Comparison of ENCODE assay signal across 8 cellular contexts in genomic region chr4:70735915-70736314, GRCh38. TPM values are rescaled to one million over a fixed set of nuclear protein-coding genes. Genes with fewer than 3 reads are reported as not detected.
DNase-seq lines count a peak whose midpoint lies in the region; ATAC-seq and FAIRE-seq lines count a peak whose summit lies in the region.
"Not testable (repeated sequence)": the region's sequence is repeated elsewhere in the genome, so short reads cannot be mapped to it uniquely, and the experiment has no call there.

No MANE protein-coding gene starts in this region.

- not testable (repeated sequence) for H3K27me3 Mint-ChIP-seq in immature natural killer cell (ENCODE audit: low read depth in 3 of 3)

- FAIRE-seq in GM19239 (lab: Jason Lieb, UNC): peak; percentile 80

- peak overlapping the region; percentile 73 to 90 (median 86) for H3K27ac Mint-ChIP-seq in immature natural killer cell

- H3K9me3 ChIP-seq in BLaER1, MG63: not testable (repeated sequence)

- ATAC-seq in sciatic nerve: peak; percentile 55

- not testable (repeated sequence) for H3K27me3 ChIP-seq in BLaER1, MG63

- not testable (repeated sequence) for H3K36me3 ChIP-seq in BLaER1, MG63

- H3K27ac ChIP-seq in BLaER1: peak overlapping the region; percentile 51; the same call in 1 of the 2 replicates

- DNase-seq in GM19239 (ENCODE audit: insufficient read length, low spot score); sciatic nerve (ENCODE audit: low spot score): not testable (repeated sequence)
- peak; percentile 50 for DNase-seq in MG63
- DNase-seq in SK-MEL-5 (ENCODE audit: low read depth, low spot score): peak; percentile 68
- DNase-seq in activated T-cell treated with anti-CD3 and anti-CD28 coated beads for 4 hours: peak; percentile 14
- peak; percentile 62 for DNase-seq in dermis blood vessel endothelial cell
- DNase-seq in immature natural killer cell: peak; percentile 12 to 40 (median 37)

- not testable (repeated sequence) for H3K36me3 Mint-ChIP-seq in immature natural killer cell

- not testable (repeated sequence) for H3K9me3 Mint-ChIP-seq in immature natural killer cell

- not testable (repeated sequence) for H3K4me3 ChIP-seq in BLaER1, MG63

- peak overlapping the region; percentile 88 for H3K4me2 ChIP-seq in BLaER1

- peaks cover 62% of the 10 kb centered on the region for H3K4me1 ChIP-seq in BLaER1

- H3K4me1 Mint-ChIP-seq in immature natural killer cell: peaks cover 37 to 44% of the 10 kb centered on the region in 2 donors

- H4K20me1 ChIP-seq in BLaER1: not testable (repeated sequence)

- H3K4me3 Mint-ChIP-seq in immature natural killer cell: peak overlapping the region; percentile 64 to 80 (median 69)

- H3K9ac ChIP-seq in BLaER1: not testable (repeated sequence)

- intact Hi-C loops in sciatic nerve (cut with DNase I): not testable (repeated sequence)

- in situ Hi-C loops in SK-MEL-5 (cut with HindIII; ENCODE audit: low pct_unique_long_range_greater_than_20kb, low sequenced_read_pairs): not testable (repeated sequence)

RNA-seq across cellular contexts. Expression of gene RUFY3, which starts 14.2 kb away (rescaled TPM):
- 7.8 and 38.6 TPM in 2 replicates for total RNA-seq in MG63 (2014; rRNA removed; shearing (Covaris generic); ENCODE audit: low replicate concordance)
- 25.7 and 28.3 TPM in 2 replicates for total RNA-seq in SK-MEL-5 (2014; rRNA removed; shearing (Covaris generic))
- polyA plus RNA-seq in SK-MEL-5 (2015; cell fraction: cytosol; rRNA removed): 3.6 and 8.4 TPM in 2 replicates
- 88.4 and 124 TPM in 2 replicates for polyA plus RNA-seq in SK-MEL-5 (2015; cell fraction: nucleus; rRNA removed)
- 50.7 and 58.9 TPM in 2 replicates for total RNA-seq in dermis blood vessel endothelial cell
- polyA plus RNA-seq in immature natural killer cell: 10 to 100 TPM in 1 of 3 donors, 1 to 10 TPM in 2; 5.1 to 14.5 (median 8.6) TPM
- total RNA-seq in sciatic nerve: 109 TPM

RNA-seq across cellular contexts. Expression of gene UTP3, which starts 47.6 kb away (rescaled TPM):
- total RNA-seq in MG63 (2014; rRNA removed; shearing (Covaris generic); ENCODE audit: low replicate concordance): 3.0 and 6.4 TPM in 2 replicates
- total RNA-seq in SK-MEL-5 (2014; rRNA removed; shearing (Covaris generic)): 20.8 and 22.7 TPM in 2 replicates
- polyA plus RNA-seq in SK-MEL-5 (2015; cell fraction: cytosol; rRNA removed): 33.5 and 41.1 TPM in 2 replicates
- polyA plus RNA-seq in SK-MEL-5 (2015; cell fraction: nucleus; rRNA removed): 22.6 and 25.4 TPM in 2 replicates
- total RNA-seq in dermis blood vessel endothelial cell: 20.8 and 27.1 TPM in 2 replicates
- polyA plus RNA-seq in immature natural killer cell: 10 to 100 TPM in 1 of 3 donors, 1 to 10 TPM in 2; 6.2 to 17.6 (median 6.4) TPM
- 21.5 TPM for total RNA-seq in sciatic nerve
